Comparison of ENCODE assay signal across 1 cellular context in the genomic region with DNA sequence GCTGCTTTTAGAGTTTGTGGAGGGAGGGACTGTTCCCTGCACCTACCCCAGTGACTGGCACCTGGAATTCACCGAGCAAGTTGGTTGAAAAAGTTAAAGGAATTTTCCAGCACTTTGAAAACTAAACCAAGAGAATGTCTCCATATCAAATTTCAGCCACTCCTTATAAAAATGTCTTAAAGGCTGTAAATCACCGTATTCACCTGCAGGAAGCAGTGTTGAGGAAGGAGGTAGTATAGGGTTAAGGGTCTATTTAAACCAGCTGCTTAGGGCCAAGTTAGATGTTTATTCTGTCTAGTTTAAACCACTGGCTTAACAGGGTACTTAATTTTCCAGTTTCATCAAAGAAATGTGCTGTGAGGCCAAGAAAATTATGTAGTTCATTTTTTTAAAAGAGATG.
TF ChIP-seq lines count a peak whose summit lies in the region.

No MANE protein-coding gene starts in this region.

TF ChIP-seq in Ishikawa, 13 proteins besides CTCF, POLR2A, EP300 and RAD21 (continued from another document):
- TF ChIP-seq, protein P1, sequence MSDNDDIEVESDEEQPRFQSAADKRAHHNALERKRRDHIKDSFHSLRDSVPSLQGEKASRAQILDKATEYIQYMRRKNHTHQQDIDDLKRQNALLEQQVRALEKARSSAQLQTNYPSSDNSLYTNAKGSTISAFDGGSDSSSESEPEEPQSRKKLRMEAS (IDR thresholded peaks at IDR 0.05) = no peak; the same call in 1 of the 2 replicates
- TF ChIP-seq CREB1 (IDR thresholded peaks at IDR 0.05; ENCODE audit: low read depth) (no peak), EGR1 (IDR thresholded peaks at IDR 0.05) (no peak), NFIC (IDR thresholded peaks at IDR 0.05) (peak; percentile 84), ZBTB7A (IDR thresholded peaks at IDR 0.05; ENCODE audit: low read depth) (no peak), CEBPB (IDR thresholded peaks at IDR 0.05) (0 out of 2 replicates have a peak, but pooled peaks have one; percentile 2), FOXM1 (IDR thresholded peaks at IDR 0.05; ENCODE audit: borderline replicate concordance, low read depth) (peak; percentile 81; the same call in 1 of the 2 replicates), TEAD4 (IDR thresholded peaks at IDR 0.05) (peak; percentile 89)
- TF ChIP-seq, protein P2, sequence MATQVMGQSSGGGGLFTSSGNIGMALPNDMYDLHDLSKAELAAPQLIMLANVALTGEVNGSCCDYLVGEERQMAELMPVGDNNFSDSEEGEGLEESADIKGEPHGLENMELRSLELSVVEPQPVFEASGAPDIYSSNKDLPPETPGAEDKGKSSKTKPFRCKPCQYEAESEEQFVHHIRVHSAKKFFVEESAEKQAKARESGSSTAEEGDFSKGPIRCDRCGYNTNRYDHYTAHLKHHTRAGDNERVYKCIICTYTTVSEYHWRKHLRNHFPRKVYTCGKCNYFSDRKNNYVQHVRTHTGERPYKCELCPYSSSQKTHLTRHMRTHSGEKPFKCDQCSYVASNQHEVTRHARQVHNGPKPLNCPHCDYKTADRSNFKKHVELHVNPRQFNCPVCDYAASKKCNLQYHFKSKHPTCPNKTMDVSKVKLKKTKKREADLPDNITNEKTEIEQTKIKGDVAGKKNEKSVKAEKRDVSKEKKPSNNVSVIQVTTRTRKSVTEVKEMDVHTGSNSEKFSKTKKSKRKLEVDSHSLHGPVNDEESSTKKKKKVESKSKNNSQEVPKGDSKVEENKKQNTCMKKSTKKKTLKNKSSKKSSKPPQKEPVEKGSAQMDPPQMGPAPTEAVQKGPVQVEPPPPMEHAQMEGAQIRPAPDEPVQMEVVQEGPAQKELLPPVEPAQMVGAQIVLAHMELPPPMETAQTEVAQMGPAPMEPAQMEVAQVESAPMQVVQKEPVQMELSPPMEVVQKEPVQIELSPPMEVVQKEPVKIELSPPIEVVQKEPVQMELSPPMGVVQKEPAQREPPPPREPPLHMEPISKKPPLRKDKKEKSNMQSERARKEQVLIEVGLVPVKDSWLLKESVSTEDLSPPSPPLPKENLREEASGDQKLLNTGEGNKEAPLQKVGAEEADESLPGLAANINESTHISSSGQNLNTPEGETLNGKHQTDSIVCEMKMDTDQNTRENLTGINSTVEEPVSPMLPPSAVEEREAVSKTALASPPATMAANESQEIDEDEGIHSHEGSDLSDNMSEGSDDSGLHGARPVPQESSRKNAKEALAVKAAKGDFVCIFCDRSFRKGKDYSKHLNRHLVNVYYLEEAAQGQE (IDR thresholded peaks at IDR 0.05; ENCODE audit: low read depth) = no peak
